ENCODE assay signal across 12 cellular contexts in the genomic region with DNA sequence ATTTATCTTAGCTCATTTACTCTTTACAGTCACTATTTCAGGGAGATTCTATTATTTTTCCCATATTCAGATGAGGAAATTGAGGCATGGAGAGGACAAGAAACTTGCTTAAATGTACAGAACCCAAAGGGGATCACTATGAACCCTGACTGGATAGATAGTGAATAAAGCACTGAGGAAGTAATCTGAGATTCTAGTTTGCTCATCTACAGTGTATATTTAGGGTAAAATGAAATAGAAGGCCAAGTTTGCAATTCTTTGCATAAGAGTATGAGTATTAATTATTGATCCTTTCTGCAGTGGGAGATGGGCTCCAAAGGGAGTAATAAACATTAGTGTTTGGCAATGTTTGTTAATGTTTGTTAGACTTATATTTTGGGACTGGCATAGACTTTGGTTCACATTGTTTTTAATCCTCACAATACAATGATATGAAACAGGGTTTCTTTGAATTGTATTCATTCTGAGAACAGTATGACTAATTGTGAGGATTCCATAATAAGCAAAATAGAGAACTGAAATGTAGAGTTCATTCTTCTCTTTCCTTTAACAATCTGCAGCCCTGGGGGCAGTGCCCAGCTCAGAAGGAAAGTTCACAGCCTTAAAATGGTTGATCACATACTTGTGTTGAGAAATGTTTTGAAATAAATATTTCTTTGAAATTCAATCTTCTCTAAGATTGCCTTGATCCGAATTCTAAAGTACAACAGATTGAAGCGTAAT.
DNase-seq lines count a peak whose midpoint lies in the region; ATAC-seq and TF ChIP-seq lines count a peak whose summit lies in the region.
"Had no signal": no experiment of that assay in that cellular context is flagged by ENCODE, and none has a peak within 500 bp of the region (broad histone marks: within the 10 kb centered on the region; RNA-seq: fewer than 3 reads in every experiment).

No MANE protein-coding gene starts in this region.

- H3K4me3 Mint-ChIP-seq in stimulated activated memory B cell treated with anti-CD40 and anti-IgM and Interleukin-4, amounts not matched to agents 10 μg/mL and 1 μg/mL and 100 μg/mL, for 72 hours = no peak overlapping the region
- H3K4me3 Mint-ChIP-seq: activated CD8-positive, alpha-beta T cell treated with anti-CD3 and anti-CD28 coated beads, Interleukin-2, amount 10 ng/mL, durations not matched to agents 7 days and 5 days; activated naive CD8-positive, alpha-beta T cell treated with anti-CD3 and anti-CD28 coated beads for 36 hours had no signal

- no peaks in the 10 kb centered on the region for H3K36me3 ChIP-seq in left ventricle myocardium inferior

- intact Hi-C loops in left ventricle myocardium inferior (cut with micrococcal nuclease) = no loop called here

- no peaks in the 10 kb centered on the region for H3K9me3 ChIP-seq in left ventricle myocardium inferior (replicated peaks)

- peaks cover under 1% of the 10 kb centered on the region for H3K9me3 Mint-ChIP-seq in stimulated activated memory B cell treated with anti-CD40 and anti-IgM and Interleukin-4, amounts not matched to agents 10 μg/mL and 1 μg/mL and 100 μg/mL, for 72 hours
- H3K9me3 Mint-ChIP-seq: activated naive CD8-positive, alpha-beta T cell treated with anti-CD3 and anti-CD28 coated beads for 36 hours had no signal

- no peaks in the 10 kb centered on the region for H3K27me3 ChIP-seq in left ventricle myocardium inferior (ENCODE audit: low read depth)

- no peaks in the 10 kb centered on the region for H3K4me1 Mint-ChIP-seq in stimulated activated memory B cell treated with anti-CD40 and anti-IgM and Interleukin-4, amounts not matched to agents 10 μg/mL and 1 μg/mL and 100 μg/mL, for 72 hours
- H3K4me1 Mint-ChIP-seq: activated naive CD8-positive, alpha-beta T cell treated with anti-CD3 and anti-CD28 coated beads for 36 hours had no signal

- H3K4me3 ChIP-seq in left ventricle myocardium inferior = no peak overlapping the region

- ATAC-seq in GM19025 (IDR thresholded peaks at IDR 0.05; ENCODE audit: low read depth, unreplicated experiment) (peak; percentile 98), GM21723 (IDR thresholded peaks at IDR 0.05; ENCODE audit: unreplicated experiment) (peak; percentile 100), HG03103 (IDR thresholded peaks at IDR 0.05; ENCODE audit: low read depth, unreplicated experiment) (peak; percentile 100)
- peak; percentile 80 for ATAC-seq in stimulated activated memory B cell treated with anti-CD40 and anti-IgM and Interleukin-4, amounts not matched to agents 10 μg/mL and 1 μg/mL and 100 μg/mL, for 72 hours
- ATAC-seq: activated CD8-positive, alpha-beta T cell treated with anti-CD3 and anti-CD28 coated beads, Interleukin-2, amount 10 ng/mL, durations not matched to agents 7 days and 5 days; left lobe of liver had no signal

- no peaks in the 10 kb centered on the region for H3K4me1 ChIP-seq in left ventricle myocardium inferior

- no peak overlapping the region for H3K27ac ChIP-seq in left ventricle myocardium inferior (replicated peaks)

- no peak overlapping the region for H3K27ac Mint-ChIP-seq in stimulated activated memory B cell treated with anti-CD40 and anti-IgM and Interleukin-4, amounts not matched to agents 10 μg/mL and 1 μg/mL and 100 μg/mL, for 72 hours
- H3K27ac Mint-ChIP-seq: activated CD8-positive, alpha-beta T cell treated with anti-CD3 and anti-CD28 coated beads, Interleukin-2, amount 10 ng/mL, durations not matched to agents 7 days and 5 days; activated naive CD8-positive, alpha-beta T cell treated with anti-CD3 and anti-CD28 coated beads for 36 hours had no signal

- no peak for DNase-seq in T-helper 1 cell
- no peak for DNase-seq in cortex of kidney (lab: John Stamatoyannopoulos, UW)
- no peak for DNase-seq in left ventricle myocardium inferior
- DNase-seq in activated CD4-positive, alpha-beta T cell treated with anti-CD3 and anti-CD28 coated beads for 4 hours = no peak
- DNase-seq: activated CD8-positive, alpha-beta T cell treated with anti-CD3 and anti-CD28 coated beads, Interleukin-2, amount 10 ng/mL, durations not matched to agents 7 days and 5 days; activated naive CD8-positive, alpha-beta T cell treated with anti-CD3 and anti-CD28 coated beads for 36 hours; NCI-H187 had no signal

- H3K27me3 Mint-ChIP-seq in stimulated activated memory B cell treated with anti-CD40 and anti-IgM and Interleukin-4, amounts not matched to agents 10 μg/mL and 1 μg/mL and 100 μg/mL, for 72 hours = no peaks in the 10 kb centered on the region
- H3K27me3 Mint-ChIP-seq: activated naive CD8-positive, alpha-beta T cell treated with anti-CD3 and anti-CD28 coated beads for 36 hours had no signal

- TF ChIP-seq CTCF in left ventricle myocardium inferior (IDR thresholded peaks at IDR 0.05; ENCODE audit: borderline replicate concordance) = no peak

- no peaks in the 10 kb centered on the region for H3K36me3 Mint-ChIP-seq in stimulated activated memory B cell treated with anti-CD40 and anti-IgM and Interleukin-4, amounts not matched to agents 10 μg/mL and 1 μg/mL and 100 μg/mL, for 72 hours
- H3K36me3 Mint-ChIP-seq: activated naive CD8-positive, alpha-beta T cell treated with anti-CD3 and anti-CD28 coated beads for 36 hours had no signal
